ENCODE assay signal across 9 cellular contexts in the genomic region with DNA sequence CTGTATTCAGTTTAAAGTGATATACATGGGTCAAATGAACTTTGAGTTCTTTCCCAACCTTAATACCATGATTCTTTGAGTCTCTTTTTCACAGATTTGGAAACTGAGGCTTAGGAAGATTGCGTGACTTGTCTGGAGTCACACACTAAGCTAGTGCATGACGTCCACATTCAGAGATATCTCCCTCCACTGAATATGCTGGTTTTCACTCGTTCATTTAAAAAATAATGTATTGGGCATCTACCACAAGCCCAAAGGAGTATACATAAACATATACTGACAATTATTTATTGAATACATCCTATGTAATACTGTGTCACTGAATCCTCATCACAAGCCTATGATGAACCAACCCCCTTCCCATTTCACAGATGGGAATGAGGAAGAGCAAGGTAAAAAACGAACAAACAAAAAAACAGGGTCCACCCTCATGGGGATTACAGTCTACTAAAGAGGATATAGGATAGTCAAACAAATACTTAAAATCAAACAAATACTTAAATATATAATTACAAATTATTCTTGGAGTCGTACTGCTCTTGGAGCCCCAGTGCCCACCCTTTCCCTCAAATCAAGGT. TPM values are rescaled to one million over a fixed set of nuclear protein-coding genes. Genes with fewer than 3 reads are reported as not detected.
DNase-seq lines count a peak whose midpoint lies in the region; ATAC-seq and TF ChIP-seq lines count a peak whose summit lies in the region.
"Had no signal": no experiment of that assay in that cellular context is flagged by ENCODE, and none has a peak within 500 bp of the region (broad histone marks: within the 10 kb centered on the region; RNA-seq: fewer than 3 reads in every experiment).

No MANE protein-coding gene starts in this region.

- H3K4me1 Mint-ChIP-seq in activated CD8-positive, alpha-beta memory T cell treated with anti-CD3 and anti-CD28 coated beads, Interleukin-2, amount 10 ng/mL, durations not matched to agents 7 days and 5 days: peaks cover 30% of the 10 kb centered on the region

- CTCF ChIA-PET in activated CD8-positive, alpha-beta memory T cell treated with anti-CD3 and anti-CD28 coated beads, Interleukin-2, amount 10 ng/mL, durations not matched to agents 7 days and 5 days (lab: Charles Lee): interaction anchor here (0.6 to 4.6 kb wide), 5 partner anchors 18 to 1575 kb away, joined by 3 to 20 read pairs (median 3); no protein-coding TSS in a partner anchor

- H3K27ac ChIP-seq in ascending aorta: peak overlapping the region; percentile 99 to 100
- H3K27ac ChIP-seq in right lobe of liver: peak overlapping the region in 2 of 3 donors; percentile 98 to 99
- peak overlapping the region; percentile 99 to 100 (median 99) for H3K27ac ChIP-seq in thyroid gland

- peak overlapping the region; percentile 88 for H3K4me3 Mint-ChIP-seq in activated CD8-positive, alpha-beta memory T cell treated with anti-CD3 and anti-CD28 coated beads, Interleukin-2, amount 10 ng/mL, durations not matched to agents 7 days and 5 days

- no peak for DNase-seq in activated CD8-positive, alpha-beta memory T cell treated with anti-CD3 and anti-CD28 coated beads, Interleukin-2, amount 10 ng/mL, durations not matched to agents 7 days and 5 days
- DNase-seq in activated CD8-positive, alpha-beta memory T cell treated with anti-CD3 and anti-CD28 coated beads, Interleukin-2, amount 50 U/mL, for 48 hours: no peak
- DNase-seq in ascending aorta (ENCODE audit: low spot score in 2 of 2) (no peak), right lobe of liver (peak in 1 of 3 donors; percentile 4), thyroid gland (no peak), NCI-H2227 (lab: John Stamatoyannopoulos, UW; ENCODE audit: unreplicated experiment) (no peak), SIG-M5 (lab: John Stamatoyannopoulos, UW) (no peak), Kasumi-1 (lab: John Stamatoyannopoulos, UW) (no peak)

- no peaks in the 10 kb centered on the region for H3K27me3 ChIP-seq in ascending aorta
- no peaks in the 10 kb centered on the region for H3K27me3 ChIP-seq in right lobe of liver
- H3K27me3 ChIP-seq in thyroid gland: no peaks in the 10 kb centered on the region

- H3K4me1 ChIP-seq in ascending aorta (peaks cover 8 to 18% of the 10 kb centered on the region in 2 donors), right lobe of liver (peaks cover 0 to 31% (median 9%) of the 10 kb centered on the region in 4 donors), thyroid gland (peaks cover 8 to 10% of the 10 kb centered on the region in 2 donors)

- intact Hi-C loops in ascending aorta (cut with DNase I) (loop anchor here (1.0 to 5.0 kb wide), 4 partner anchors 98 to 250 kb away; a partner anchor contains a TSS), right lobe of liver (cut with DNase I) (no loop called here), thyroid gland (cut with DNase I) (no loop called here)

- H3K9me3 Mint-ChIP-seq in activated CD8-positive, alpha-beta memory T cell treated with anti-CD3 and anti-CD28 coated beads, Interleukin-2, amount 10 ng/mL, durations not matched to agents 7 days and 5 days (ENCODE audit: low read depth): no peaks in the 10 kb centered on the region

- no peak for TF ChIP-seq POLR2A in right lobe of liver (IDR thresholded peaks at IDR 0.05)
- no peak for TF ChIP-seq POLR2A in thyroid gland (IDR thresholded peaks at IDR 0.05)

- no peak for ATAC-seq in activated CD8-positive, alpha-beta memory T cell treated with anti-CD3 and anti-CD28 coated beads, Interleukin-2, amount 10 ng/mL, durations not matched to agents 7 days and 5 days
- ATAC-seq in right lobe of liver: no peak

- TF ChIP-seq CTCF in ascending aorta (IDR thresholded peaks at IDR 0.05): no peak
- TF ChIP-seq CTCF in right lobe of liver (IDR thresholded peaks at IDR 0.05): no peak
- TF ChIP-seq CTCF in thyroid gland (IDR thresholded peaks at IDR 0.05): no peak

- H3K36me3 Mint-ChIP-seq in activated CD8-positive, alpha-beta memory T cell treated with anti-CD3 and anti-CD28 coated beads, Interleukin-2, amount 10 ng/mL, durations not matched to agents 7 days and 5 days: peaks cover 2% of the 10 kb centered on the region

- H3K9me3 ChIP-seq in ascending aorta: no peaks in the 10 kb centered on the region
- H3K9me3 ChIP-seq in right lobe of liver: no peaks in the 10 kb centered on the region
- H3K9me3 ChIP-seq in thyroid gland: no peaks in the 10 kb centered on the region

- H3K4me3 ChIP-seq in ascending aorta (peak overlapping the region; percentile 88 to 93), right lobe of liver (peak overlapping the region in 2 of 3 donors; percentile 76 to 99), thyroid gland (replicated peaks in 1 of 3) (peak overlapping the region in 1 of 3 donors; percentile 69)

- no peaks in the 10 kb centered on the region for H3K36me3 ChIP-seq in ascending aorta
- no peaks in the 10 kb centered on the region for H3K36me3 ChIP-seq in right lobe of liver
- H3K36me3 ChIP-seq in thyroid gland: no peaks in the 10 kb centered on the region

- H3K27ac Mint-ChIP-seq in activated CD8-positive, alpha-beta memory T cell treated with anti-CD3 and anti-CD28 coated beads, Interleukin-2, amount 10 ng/mL, durations not matched to agents 7 days and 5 days: no peak overlapping the region

- WGBS in right lobe of liver (ENCODE audit: insufficient coverage, low coverage, low lambda C conversion rate, missing lambda C conversion rate): 41% methylated on average over 5 of the region's 5 CpGs
- WGBS in thyroid gland, 2 donors: 65 to 66% methylated on average over 5 of the region's 5 CpGs

- H3K27me3 Mint-ChIP-seq in activated CD8-positive, alpha-beta memory T cell treated with anti-CD3 and anti-CD28 coated beads, Interleukin-2, amount 10 ng/mL, durations not matched to agents 7 days and 5 days: peaks cover 10% of the 10 kb centered on the region

RNA-seq across cellular contexts. Expression of a gene that starts 0.6 kb away (rescaled TPM):
- total RNA-seq in activated CD8-positive, alpha-beta memory T cell treated with anti-CD3 and anti-CD28 coated beads, Interleukin-2, amount 10 ng/mL, durations not matched to agents 7 days and 5 days: 10 to 100 TPM; 35.7 to 39.1 TPM
- total RNA-seq in ascending aorta (29.2 TPM), right lobe of liver (10 to 100 TPM; 26.9 to 33.9 (median 30.5) TPM), thyroid gland (10 to 100 TPM; 28.8 to 46.0 (median 38.0) TPM)

RNA-seq across cellular contexts. Expression of a gene that starts 56.9 kb away (rescaled TPM):
- not detected for total RNA-seq in activated CD8-positive, alpha-beta memory T cell treated with anti-CD3 and anti-CD28 coated beads, Interleukin-2, amount 10 ng/mL, durations not matched to agents 7 days and 5 days
- total RNA-seq in ascending aorta (16.8 TPM), right lobe of liver (10 to 100 TPM in 1 of 6 experiments, 1 to 10 TPM in 5; 2.9 to 17.1 (median 5.6) TPM), thyroid gland (1 to 10 TPM; 3.1 to 5.9 (median 4.8) TPM)
- total RNA-seq: renal cortical epithelial cell had no signal
